24 cellular contexts compared by ENCODE assay signal in the genomic region with DNA sequence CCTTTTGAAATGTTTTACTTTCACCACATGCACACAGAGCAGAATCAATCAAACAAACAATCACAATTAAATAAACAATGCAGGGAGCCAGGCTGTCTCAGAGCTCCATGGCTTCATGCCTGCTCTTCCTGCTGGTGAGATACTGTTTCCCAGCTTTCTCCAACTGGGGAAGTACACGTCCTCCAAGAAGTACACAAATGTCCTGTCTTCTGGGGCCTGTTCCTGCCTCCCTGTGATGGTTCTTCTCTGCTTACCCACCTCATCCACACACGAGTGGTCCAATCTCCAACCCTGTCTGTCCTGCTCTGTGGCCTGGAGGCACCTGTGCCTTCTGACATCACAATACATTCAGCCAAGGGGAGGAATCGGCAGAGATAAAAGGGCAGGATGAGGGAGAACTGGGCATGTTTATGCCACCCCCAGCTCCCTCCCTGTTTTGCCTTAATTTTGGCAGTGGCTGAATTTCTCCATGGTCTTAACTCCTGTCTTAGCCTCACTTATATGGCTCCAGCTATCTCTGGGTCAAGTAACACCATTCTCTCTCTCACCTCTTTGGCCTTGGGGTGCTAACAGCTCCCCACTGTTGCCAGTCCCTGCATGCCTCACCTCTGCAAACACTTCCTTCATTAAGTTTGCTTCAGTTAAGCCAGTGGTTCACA.
"Had no signal": no experiment of that assay in that cellular context is flagged by ENCODE, and none has a peak within 500 bp of the region (broad histone marks: within the 10 kb centered on the region; RNA-seq: fewer than 3 reads in every experiment).

No MANE protein-coding gene starts in this region.

- FAIRE-seq: colon, TTC549 had no signal

- H3K9me3 ChIP-seq: ascending aorta, esophagus squamous epithelium, heart left ventricle, left lung, sigmoid colon, testis had no signal

- H3K4me1 ChIP-seq: ascending aorta, esophagus squamous epithelium, heart left ventricle, neural progenitor cell, sigmoid colon, testis had no signal

- H3K9ac ChIP-seq: neural progenitor cell had no signal

- ATAC-seq: activated naive CD4-positive, alpha-beta T cell treated with anti-CD3 and anti-CD28 coated beads, Interleukin-2, amount 50 U/mL, for 72 hours; activated T-helper 17 cell treated with anti-CD3 and anti-CD28 coated beads, Interleukin-2, amount 50 U/mL, for 72 hours; heart left ventricle; left lung; naive thymus-derived CD8-positive, alpha-beta T cell; stimulated activated naive B cell treated with anti-CD40 and anti-IgM and Interleukin-4, amounts not matched to agents 10 μg/mL and 1 μg/mL and 100 μg/mL, for 72 hours had no signal

- H3K4me3 Mint-ChIP-seq: activated T-cell treated with anti-CD3 and anti-CD28 coated beads, Interleukin-2, amount 50 U/mL, for 24 hours; activated T-helper 17 cell treated with anti-CD3 and anti-CD28 coated beads, Interleukin-2, amount 50 U/mL, for 72 hours; mesothelial cell of epicardium; naive thymus-derived CD8-positive, alpha-beta T cell; stimulated activated naive B cell treated with anti-CD40 and anti-IgM and Interleukin-4, amounts not matched to agents 10 μg/mL and 1 μg/mL and 100 μg/mL, for 72 hours had no signal

- H3K27me3 ChIP-seq: ascending aorta, brain microvascular endothelial cell, dorsolateral prefrontal cortex, left lung, neural progenitor cell, testis had no signal

- H3K4me1 Mint-ChIP-seq: activated T-helper 17 cell treated with anti-CD3 and anti-CD28 coated beads, Interleukin-2, amount 50 U/mL, for 72 hours; mesothelial cell of epicardium; neural progenitor cell; stimulated activated naive B cell treated with anti-CD40 and anti-IgM and Interleukin-4, amounts not matched to agents 10 μg/mL and 1 μg/mL and 100 μg/mL, for 72 hours had no signal

- H3K9me3 Mint-ChIP-seq: activated naive CD4-positive, alpha-beta T cell treated with anti-CD3 and anti-CD28 coated beads, Interleukin-2, amount 50 U/mL, for 72 hours; activated T-cell treated with anti-CD3 and anti-CD28 coated beads, Interleukin-2, amount 50 U/mL, for 24 hours; activated T-helper 17 cell treated with anti-CD3 and anti-CD28 coated beads, Interleukin-2, amount 50 U/mL, for 72 hours; mesothelial cell of epicardium; naive thymus-derived CD8-positive, alpha-beta T cell; neural progenitor cell; stimulated activated naive B cell treated with anti-CD40 and anti-IgM and Interleukin-4, amounts not matched to agents 10 μg/mL and 1 μg/mL and 100 μg/mL, for 72 hours had no signal

- H3K27ac ChIP-seq: ascending aorta, brain microvascular endothelial cell, dorsolateral prefrontal cortex, esophagus squamous epithelium, heart left ventricle, neural progenitor cell, sigmoid colon, testis had no signal

- H3K36me3 Mint-ChIP-seq: activated naive CD4-positive, alpha-beta T cell treated with anti-CD3 and anti-CD28 coated beads, Interleukin-2, amount 50 U/mL, for 72 hours; mesothelial cell of epicardium; naive thymus-derived CD8-positive, alpha-beta T cell; neural progenitor cell; stimulated activated naive B cell treated with anti-CD40 and anti-IgM and Interleukin-4, amounts not matched to agents 10 μg/mL and 1 μg/mL and 100 μg/mL, for 72 hours had no signal

- H3K4me3 ChIP-seq: ascending aorta, dorsolateral prefrontal cortex, esophagus squamous epithelium, heart left ventricle, left lung, neural progenitor cell, sigmoid colon, testis had no signal

- H3K4me2 ChIP-seq: neural progenitor cell had no signal

- DNase-seq: activated T-cell treated with anti-CD3 and anti-CD28 coated beads, Interleukin-2, amount 50 U/mL, for 24 hours; brain microvascular endothelial cell; caudate nucleus; dorsolateral prefrontal cortex; esophagus squamous epithelium; heart left ventricle; left lung; mammary epithelial cell; naive thymus-derived CD8-positive, alpha-beta T cell; posterior cingulate gyrus; sigmoid colon; stimulated activated CD4-positive, alpha-beta T cell treated with anti-CD3 and anti-CD28 coated beads, Interleukin-2, amount 100 ng/mL, for 48 hours; stimulated activated CD8-positive, alpha-beta memory T cell treated with anti-CD3 and anti-CD28 coated beads, Interleukin-4, amount 100 ng/mL, for 48 hours; stimulated activated naive B cell treated with anti-CD40 and anti-IgM and Interleukin-4, amounts not matched to agents 10 μg/mL and 1 μg/mL and 100 μg/mL, for 72 hours; T-helper 1 cell; testis; trophoblast cell had no signal

- H3K27ac Mint-ChIP-seq: activated T-cell treated with anti-CD3 and anti-CD28 coated beads, Interleukin-2, amount 50 U/mL, for 24 hours; activated T-helper 17 cell treated with anti-CD3 and anti-CD28 coated beads, Interleukin-2, amount 50 U/mL, for 72 hours; mesothelial cell of epicardium; stimulated activated naive B cell treated with anti-CD40 and anti-IgM and Interleukin-4, amounts not matched to agents 10 μg/mL and 1 μg/mL and 100 μg/mL, for 72 hours had no signal

- H3K36me3 ChIP-seq: ascending aorta, brain microvascular endothelial cell, esophagus squamous epithelium, heart left ventricle, left lung, neural progenitor cell, sigmoid colon had no signal
